In the genomic region with DNA sequence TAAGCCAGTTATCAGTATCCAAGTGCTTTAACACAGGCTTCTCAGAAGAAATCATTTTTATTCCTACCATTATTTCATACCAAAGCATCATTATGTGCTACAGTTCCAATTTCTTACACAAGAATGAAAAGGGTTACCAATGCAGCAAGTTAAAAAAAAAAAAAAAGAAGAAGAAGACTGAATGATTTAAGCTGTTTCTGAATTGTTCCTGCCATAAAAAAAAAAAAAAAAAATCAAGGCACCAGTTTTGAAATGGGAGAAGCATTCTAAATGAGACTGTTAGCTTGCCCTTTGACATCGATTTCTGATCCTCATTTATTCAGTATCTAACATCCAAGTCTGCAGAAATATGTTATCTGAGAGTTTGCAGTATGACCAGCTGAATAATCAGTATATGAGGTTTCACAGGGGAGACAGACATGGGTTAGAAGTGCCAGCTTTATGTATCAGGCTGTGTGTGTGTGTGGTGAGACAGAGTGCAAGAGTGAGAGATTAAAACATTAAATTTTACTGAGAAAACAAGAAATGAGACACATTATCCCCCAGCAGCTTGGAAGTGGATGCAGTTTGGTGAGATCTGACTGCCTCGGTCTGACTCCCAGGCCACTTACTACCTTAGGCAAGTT, we compare ENCODE assay signal across 19 cellular contexts.
A peak's percentile ranks its signal among the peaks of the same experiment; 100 is the strongest.
DNase-seq lines count a peak whose midpoint lies in the region; ATAC-seq, FAIRE-seq and TF ChIP-seq lines count a peak whose summit lies in the region.
"Had no signal": no experiment of that assay in that cellular context is flagged by ENCODE, and none has a peak within 500 bp of the region (broad histone marks: within the 10 kb centered on the region; RNA-seq: fewer than 3 reads in every experiment).

No MANE protein-coding gene starts in this region.

- H3K27me3 Mint-ChIP-seq in nephron progenitor cell (ENCODE audit: low read depth, poor library complexity) = no peaks in the 10 kb centered on the region
- H3K27me3 Mint-ChIP-seq: activated CD4-positive, alpha-beta T cell treated with anti-CD3 and anti-CD28 coated beads for 36 hours; effector memory CD8-positive, alpha-beta T cell; naive thymus-derived CD8-positive, alpha-beta T cell had no signal

- peaks cover 3% of the 10 kb centered on the region for H3K36me3 ChIP-seq in fibroblast of lung (ENCODE audit: control insufficient read depth, insufficient read depth, low read length)
- no peaks in the 10 kb centered on the region for H3K36me3 ChIP-seq in uterus
- H3K36me3 ChIP-seq: SJCRH30 had no signal

- no peaks in the 10 kb centered on the region for H3K9me3 Mint-ChIP-seq in nephron progenitor cell
- H3K9me3 Mint-ChIP-seq: activated naive CD4-positive, alpha-beta T cell treated with anti-CD3 and anti-CD28 coated beads for 36 hours; effector memory CD8-positive, alpha-beta T cell; naive thymus-derived CD8-positive, alpha-beta T cell had no signal

- TF ChIP-seq POLR2A in uterus (IDR thresholded peaks at IDR 0.05) = no peak

- peaks cover 50% of the 10 kb centered on the region for H3K4me1 Mint-ChIP-seq in nephron progenitor cell
- H3K4me1 Mint-ChIP-seq: activated CD4-positive, alpha-beta T cell treated with anti-CD3 and anti-CD28 coated beads for 36 hours; CD14-positive monocyte had no signal

- ATAC-seq in HG02759 (IDR thresholded peaks at IDR 0.05; ENCODE audit: unreplicated experiment) = no peak
- ATAC-seq: activated CD4-positive, alpha-beta T cell treated with anti-CD3 and anti-CD28 coated beads for 36 hours; effector memory CD8-positive, alpha-beta T cell; naive thymus-derived CD8-positive, alpha-beta T cell had no signal

- TF ChIP-seq CTCF in fibroblast of lung (conservative IDR thresholded peaks at IDR 0.05 in 1 of 2, IDR thresholded peaks at IDR 0.05 in 1 of 2; ENCODE audit: low read depth in 1 of 2, low read length in 2 of 2) (no peak), nephron progenitor cell (IDR thresholded peaks at IDR 0.05) (no peak), uterus (IDR thresholded peaks at IDR 0.05) (no peak), D721Med (IDR thresholded peaks at IDR 0.05; ENCODE audit: insufficient read depth, missing control alignments) (no peak)

- H3K9ac ChIP-seq in fibroblast of lung (ENCODE audit: insufficient read depth, low read length) = no peak overlapping the region

- H3K4me2 ChIP-seq in fibroblast of lung (ENCODE audit: extremely low read depth, insufficient read depth, low read length) = peak overlapping the region; percentile 72

- H3K4me1 ChIP-seq in fibroblast of lung (ENCODE audit: control insufficient read depth, extremely low read depth, insufficient read depth, low read length) (peaks cover 9% of the 10 kb centered on the region), uterus (no peaks in the 10 kb centered on the region)
- H3K4me1 ChIP-seq: SJCRH30 had no signal

- H4K20me1 ChIP-seq in fibroblast of lung (ENCODE audit: control insufficient read depth, extremely low read depth, insufficient read depth, low read length) = no peaks in the 10 kb centered on the region

- FAIRE-seq in D721Med (lab: Jason Lieb, UNC) = no peak

- DNase-seq in NCI-H2171 treated with DMSO at 0.1 percent for 48 hours (lab: John Stamatoyannopoulos, UW) (peak; percentile 82), NCI-H2171 (lab: John Stamatoyannopoulos, UW) (no peak), fibroblast of lung (ENCODE audit: low read depth in 2 of 2) (peak in 1 of 2 donors; percentile 17), nephron progenitor cell (no peak), uterus (no peak), DMS79 treated with DMSO at 0.1 percent for 48 hours (lab: John Stamatoyannopoulos, UW) (no peak), D721Med (ENCODE audit: insufficient read length, low spot score) (no peak)
- DNase-seq: activated CD4-positive, alpha-beta T cell treated with anti-CD3 and anti-CD28 coated beads for 36 hours; activated naive CD4-positive, alpha-beta T cell treated with anti-CD3 and anti-CD28 coated beads for 36 hours; effector memory CD8-positive, alpha-beta T cell; H7; naive thymus-derived CD8-positive, alpha-beta T cell; NCI-H1694; NCI-H510A; SJCRH30; T-helper 9 cell had no signal

- H2AFZ ChIP-seq in fibroblast of lung (ENCODE audit: low read length) = peak overlapping the region; percentile 1

- no peak overlapping the region for H3K4me3 Mint-ChIP-seq in nephron progenitor cell
- H3K4me3 Mint-ChIP-seq: activated CD4-positive, alpha-beta T cell treated with anti-CD3 and anti-CD28 coated beads for 36 hours; activated naive CD4-positive, alpha-beta T cell treated with anti-CD3 and anti-CD28 coated beads for 36 hours; CD14-positive monocyte; effector memory CD8-positive, alpha-beta T cell; naive thymus-derived CD8-positive, alpha-beta T cell had no signal

- H3K27ac Mint-ChIP-seq in nephron progenitor cell = peak overlapping the region; percentile 6
- H3K27ac Mint-ChIP-seq: activated CD4-positive, alpha-beta T cell treated with anti-CD3 and anti-CD28 coated beads for 36 hours; activated naive CD4-positive, alpha-beta T cell treated with anti-CD3 and anti-CD28 coated beads for 36 hours; CD14-positive monocyte had no signal

- H3K9me3 ChIP-seq in fibroblast of lung (ENCODE audit: control insufficient read depth, insufficient read depth, low read depth, low read length) (no peaks in the 10 kb centered on the region), uterus (no peaks in the 10 kb centered on the region)
- H3K9me3 ChIP-seq: SJCRH30 had no signal

- peaks cover 10% of the 10 kb centered on the region for H3K36me3 Mint-ChIP-seq in nephron progenitor cell (ENCODE audit: low read depth)
- H3K36me3 Mint-ChIP-seq: CD14-positive monocyte; naive thymus-derived CD8-positive, alpha-beta T cell had no signal

- H3K4me3 ChIP-seq in fibroblast of lung (replicated peaks in 1 of 4; ENCODE audit: control extremely low read depth in 1 of 4, insufficient read depth in 1 of 4, low read depth in 3 of 4, low read length in 4 of 4) (no peak overlapping the region), uterus (no peak overlapping the region)
- H3K4me3 ChIP-seq: SJCRH30 had no signal

- no peak overlapping the region for H3K27ac ChIP-seq in fibroblast of lung (ENCODE audit: insufficient read depth, low read length)
- H3K27ac ChIP-seq in uterus = peak overlapping the region; percentile 15 to 56
- H3K27ac ChIP-seq: 22Rv1, SJCRH30 had no signal

- intact Hi-C loops in uterus (cut with DNase I; ENCODE audit: low total_unique reads) = no loop called here

- H3K27me3 ChIP-seq in fibroblast of lung (ENCODE audit: control insufficient read depth, insufficient read depth, low read length) = no peaks in the 10 kb centered on the region
- no peaks in the 10 kb centered on the region for H3K27me3 ChIP-seq in uterus
- H3K27me3 ChIP-seq: SJCRH30 had no signal

- no peaks in the 10 kb centered on the region for H3K79me2 ChIP-seq in fibroblast of lung (ENCODE audit: control insufficient read depth, insufficient read depth, low read length)
